21 cellular contexts compared by ENCODE assay signal in the genomic region with DNA sequence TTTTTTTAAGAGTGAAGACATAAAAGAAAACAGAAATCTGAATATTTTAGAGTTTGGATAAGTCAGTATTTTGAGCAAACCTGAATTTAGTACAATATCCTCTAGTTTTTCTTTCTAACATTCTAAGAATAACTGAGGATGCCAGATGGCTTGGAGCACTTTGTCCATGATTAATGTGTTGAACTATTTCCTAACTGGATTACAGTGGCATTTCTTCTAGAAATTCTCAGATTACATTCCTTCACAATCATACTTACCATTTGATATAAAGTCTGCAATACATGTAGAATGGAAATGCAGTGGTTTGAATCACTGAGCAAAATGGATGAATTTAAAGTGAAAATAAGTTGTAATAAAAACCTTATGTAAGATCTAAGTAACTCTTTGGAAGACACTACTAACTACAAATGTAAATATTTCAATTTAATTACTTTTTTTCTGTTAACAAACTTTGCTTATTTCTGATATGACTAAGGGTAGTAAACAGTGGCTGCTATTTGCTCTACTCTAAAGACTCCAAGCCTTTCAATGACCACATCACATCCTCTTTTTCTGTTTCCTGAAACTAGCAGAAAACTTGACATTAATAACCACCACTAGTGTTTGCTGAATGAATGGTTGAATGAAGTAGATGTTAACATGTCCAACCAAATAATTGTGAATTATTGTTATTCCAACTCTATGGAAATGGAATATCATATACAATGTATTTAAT.
A peak's percentile ranks its signal among the peaks of the same experiment; 100 is the strongest.
DNase-seq lines count a peak whose midpoint lies in the region; ATAC-seq, FAIRE-seq and TF ChIP-seq lines count a peak whose summit lies in the region.
"Had no signal": no experiment of that assay in that cellular context is flagged by ENCODE, and none has a peak within 500 bp of the region (broad histone marks: within the 10 kb centered on the region; RNA-seq: fewer than 3 reads in every experiment).

No MANE protein-coding gene starts in this region.

- no peak overlapping the region for H3K27ac ChIP-seq in astrocyte (ENCODE audit: low read depth, low read length)
- H3K27ac ChIP-seq: coronary artery, heart left ventricle, PC-9 had no signal

- H3K4me1 ChIP-seq in astrocyte (ENCODE audit: insufficient read depth, low read length), result no peaks in the 10 kb centered on the region

- no peak for TF ChIP-seq POLR2A in GM12891 (IDR thresholded peaks at IDR 0.05; ENCODE audit: low read depth, low read length)

- H3K4me3 Mint-ChIP-seq in HFFc6, result peak overlapping the region; percentile 34; the same call in 1 of the 2 replicates
- H3K4me3 Mint-ChIP-seq in astrocyte (ENCODE audit: unreplicated experiment), result no peak overlapping the region
- H3K4me3 Mint-ChIP-seq: activated naive CD8-positive, alpha-beta T cell treated with anti-CD3 and anti-CD28 coated beads, Interleukin-2, amount 10 ng/mL, durations not matched to agents 7 days and 5 days had no signal

- no peak for ATAC-seq in GM19397 (IDR thresholded peaks at IDR 0.05; ENCODE audit: unreplicated experiment)
- ATAC-seq: heart left ventricle had no signal

- H3K4me1 Mint-ChIP-seq in HFFc6 (ENCODE audit: low read depth) (peaks cover 27% of the 10 kb centered on the region), astrocyte (ENCODE audit: low read depth, unreplicated experiment) (no peaks in the 10 kb centered on the region)
- H3K4me1 Mint-ChIP-seq: activated naive CD8-positive, alpha-beta T cell treated with anti-CD3 and anti-CD28 coated beads, Interleukin-2, amount 10 ng/mL, durations not matched to agents 7 days and 5 days had no signal

- H3K9me3 Mint-ChIP-seq in HFFc6 (no peaks in the 10 kb centered on the region), astrocyte (ENCODE audit: unreplicated experiment) (no peaks in the 10 kb centered on the region)
- H3K9me3 Mint-ChIP-seq: activated naive CD8-positive, alpha-beta T cell treated with anti-CD3 and anti-CD28 coated beads, Interleukin-2, amount 10 ng/mL, durations not matched to agents 7 days and 5 days had no signal

- TF ChIP-seq CTCF in AG09309 (IDR thresholded peaks at IDR 0.05; ENCODE audit: control insufficient read depth, insufficient read depth, low read depth, low read length, missing control alignments), result no peak
- TF ChIP-seq CTCF in HFFc6 (IDR thresholded peaks at IDR 0.05), result no peak
- no peak for TF ChIP-seq CTCF in astrocyte (IDR thresholded peaks at IDR 0.05; ENCODE audit: insufficient read depth, low read depth, low read length)
- no peak for TF ChIP-seq CTCF in fibroblast of villous mesenchyme (IDR thresholded peaks at IDR 0.05; ENCODE audit: insufficient read depth, low read depth, low read length)

- H3K27ac Mint-ChIP-seq in HFFc6 (peak overlapping the region; percentile 7), astrocyte (ENCODE audit: unreplicated experiment) (no peak overlapping the region)
- H3K27ac Mint-ChIP-seq: activated naive CD8-positive, alpha-beta T cell treated with anti-CD3 and anti-CD28 coated beads, Interleukin-2, amount 10 ng/mL, durations not matched to agents 7 days and 5 days had no signal

- H3K36me3 Mint-ChIP-seq in HFFc6 (ENCODE audit: low read depth), result no peaks in the 10 kb centered on the region
- no peaks in the 10 kb centered on the region for H3K36me3 Mint-ChIP-seq in astrocyte (ENCODE audit: low read depth, unreplicated experiment)
- H3K36me3 Mint-ChIP-seq: activated naive CD8-positive, alpha-beta T cell treated with anti-CD3 and anti-CD28 coated beads, Interleukin-2, amount 10 ng/mL, durations not matched to agents 7 days and 5 days had no signal

- H3K9me3 ChIP-seq in astrocyte (ENCODE audit: insufficient read depth, low read depth, low read length), result no peaks in the 10 kb centered on the region
- H3K9me3 ChIP-seq: heart left ventricle had no signal

- DNase-seq in AG09309 (ENCODE audit: low read depth) (peak; percentile 58), HFFc6 (peak; percentile 62), astrocyte (ENCODE audit: low read depth) (peak; percentile 62), fibroblast of villous mesenchyme (ENCODE audit: low read depth) (peak; percentile 41), head of caudate nucleus (no peak), activated gamma-delta T cell treated with Interleukin-2 at 50 U/mL for 16 hours (no peak), GM12891 (ENCODE audit: insufficient read length, low spot score) (no peak)
- DNase-seq: ACHN; activated CD4-positive, alpha-beta T cell treated with anti-CD3 and anti-CD28 coated beads, Interleukin-2, amount 50 U/mL, for 4 hours; activated naive CD8-positive, alpha-beta T cell treated with anti-CD3 and anti-CD28 coated beads, Interleukin-2, amount 10 ng/mL, durations not matched to agents 7 days and 5 days; activated T-cell treated with anti-CD3 and anti-CD28 coated beads, Interleukin-2, amount 50 U/mL, for 1 hour; heart left ventricle; NCI-H1105 treated with DMSO at 0.1 percent for 48 hours; NCI-H748 treated with DMSO at 0.1 percent for 48 hours; occipital lobe; PC-9; stimulated activated CD4-positive, alpha-beta T cell treated with anti-CD3 and anti-CD28 coated beads, Interleukin-4, amount 100 ng/mL, for 24 hours; stimulated activated CD8-positive, alpha-beta memory T cell treated with anti-CD3 and anti-CD28 coated beads, Interleukin-4, amount 100 ng/mL, for 48 hours had no signal

- no peak overlapping the region for H3K9ac ChIP-seq in astrocyte (ENCODE audit: low read length)

- no peak overlapping the region for H3K4me2 ChIP-seq in astrocyte (ENCODE audit: low read length)
- H3K4me2 ChIP-seq: PC-9 had no signal

- intact Hi-C loops in head of caudate nucleus (cut with DNase I), result no loop called here

- no peaks in the 10 kb centered on the region for H3K27me3 ChIP-seq in astrocyte (ENCODE audit: insufficient read depth, low read length)
- H3K27me3 ChIP-seq: heart left ventricle had no signal

- H3K79me2 ChIP-seq in astrocyte (ENCODE audit: insufficient read depth, low read length), result no peaks in the 10 kb centered on the region

- no peak overlapping the region for H2AFZ ChIP-seq in astrocyte (ENCODE audit: low read depth, low read length)
- H2AFZ ChIP-seq: PC-9 had no signal

- FAIRE-seq in astrocyte (lab: Jason Lieb, UNC) (no peak), GM12891 (lab: Jason Lieb, UNC) (no peak)
- FAIRE-seq: endothelial cell of umbilical vein had no signal

- no peaks in the 10 kb centered on the region for H3K27me3 Mint-ChIP-seq in HFFc6 (ENCODE audit: insufficient read depth)
- no peaks in the 10 kb centered on the region for H3K27me3 Mint-ChIP-seq in astrocyte (ENCODE audit: low read depth, unreplicated experiment)
- H3K27me3 Mint-ChIP-seq: activated naive CD8-positive, alpha-beta T cell treated with anti-CD3 and anti-CD28 coated beads, Interleukin-2, amount 10 ng/mL, durations not matched to agents 7 days and 5 days had no signal

- H3K36me3 ChIP-seq in astrocyte (ENCODE audit: insufficient read depth, low read length), result no peaks in the 10 kb centered on the region
- H3K36me3 ChIP-seq: heart left ventricle had no signal

- no peaks in the 10 kb centered on the region for H4K20me1 ChIP-seq in astrocyte (ENCODE audit: insufficient read depth, low read length)

- no peak overlapping the region for H3K4me3 ChIP-seq in AG09309 (ENCODE audit: control insufficient read depth, low read depth, low read length)
- H3K4me3 ChIP-seq in astrocyte (ENCODE audit: insufficient read depth, low read depth, low read length), result no peak overlapping the region
- H3K4me3 ChIP-seq in fibroblast of villous mesenchyme (ENCODE audit: low read depth, low read length), result no peak overlapping the region
- H3K4me3 ChIP-seq: coronary artery, heart left ventricle, PC-9 had no signal

TF ChIP-seq in GM12891, 5 proteins besides CTCF, POLR2A, EP300 and RAD21:
- TF ChIP-seq POU2F2 (IDR thresholded peaks at IDR 0.05; ENCODE audit: low read depth, low read length), result no peak
- no peak for TF ChIP-seq SPI1 (IDR thresholded peaks at IDR 0.05; ENCODE audit: low read depth, low read length)
- no peak for TF ChIP-seq TAF1 (IDR thresholded peaks at IDR 0.05; ENCODE audit: low read depth, low read length)
- TF ChIP-seq POLR2AphosphoS5 (IDR thresholded peaks at IDR 0.05; ENCODE audit: low read depth, low read length), result no peak
- TF ChIP-seq PAX5 (IDR thresholded peaks at IDR 0.05; ENCODE audit: insufficient read depth, low read length, severe bottlenecking), result no peak
TF ChIP-seq in GM12891: peak in this region for 0.

Comparison
In these comparisons a context has a peak if more than half of its experiments do, and no peak if none do; other contexts are left out.
1. DNase-seq: peak in AG09309 (single experiment), HFFc6 (single experiment), astrocyte (single experiment) and fibroblast of villous mesenchyme (single experiment); none in head of caudate nucleus (0 of 42), activated gamma-delta T cell treated with Interleukin-2 at 50 U/mL for 16 hours (single experiment) and GM12891 (single experiment).